In genomic region chr1:112444269-112444668, GRCh38 we compare ENCODE assay signal across 18 cellular contexts. TPM values are rescaled to one million over a fixed set of nuclear protein-coding genes. Genes with fewer than 3 reads are reported as not detected.
A peak's percentile ranks its signal among the peaks of the same experiment; 100 is the strongest.
DNase-seq lines count a peak whose midpoint lies in the region; ATAC-seq, FAIRE-seq and TF ChIP-seq lines count a peak whose summit lies in the region.
"Had no signal": no experiment of that assay in that cellular context is flagged by ENCODE, and none has a peak within 500 bp of the region (broad histone marks: within the 10 kb centered on the region; RNA-seq: fewer than 3 reads in every experiment).

No MANE protein-coding gene starts in this region.

- H3K4me2 ChIP-seq in mammary epithelial cell (ENCODE audit: insufficient read depth, low read depth, low read length) (no peak overlapping the region), HepG2 (ENCODE audit: low read depth, low read length) (no peak overlapping the region)
- H3K4me2 ChIP-seq: A549 had no signal

- H3K9ac ChIP-seq in mammary epithelial cell (ENCODE audit: insufficient read depth, low read length) (no peak overlapping the region), HepG2 (ENCODE audit: insufficient read depth, low read depth, low read length) (no peak overlapping the region)

- DNase-seq in A172 (ENCODE audit: low spot score) (peak; percentile 40), HTR-8/SVneo (ENCODE audit: insufficient read length, low spot score) (peak; percentile 10), mammary epithelial cell (peak; percentile 52), iris pigment epithelial cell (ENCODE audit: low read depth) (peak; percentile 79), HepG2 (ENCODE audit: low spot score) (no peak), right atrium auricular region (ENCODE audit: low spot score) (no peak)
- DNase-seq: activated CD4-positive, CD25-positive, alpha-beta regulatory T cell treated with anti-CD3 and anti-CD28 coated beads, Interleukin-2, amount 50 U/mL, for 72 hours; activated naive CD4-positive, alpha-beta T cell treated with anti-CD3 and anti-CD28 coated beads, Interleukin-2, amount 50 U/mL, for 16 hours; effector memory CD8-positive, alpha-beta T cell; naive B cell; NCI-H774; psoas muscle; stimulated activated CD4-positive, alpha-beta T cell treated with anti-CD3 and anti-CD28 coated beads, Interleukin-2, amount 100 ng/mL, for 24 hours had no signal

- dilution Hi-C loops in mammary epithelial cell (cut with HindIII; ENCODE audit: low sequenced_read_pairs) = no loop called here

- H3K4me3 ChIP-seq in mammary epithelial cell (replicated peaks in 1 of 3; ENCODE audit: insufficient read depth in 1 of 3, low read depth in 2 of 3, low read length in 3 of 3) (no peak overlapping the region), HepG2 (replicated peaks in 1 of 3; ENCODE audit: insufficient read depth in 1 of 3, low read depth in 2 of 3, low read length in 3 of 3) (no peak overlapping the region), right atrium auricular region (no peak overlapping the region)
- H3K4me3 ChIP-seq: A549, cardiac muscle cell, psoas muscle had no signal

- CTCF ChIA-PET in mammary epithelial cell (lab: Charles Lee; ENCODE audit: low non-redundant PET) = no interaction called here
- CTCF ChIA-PET in HepG2 (lab: Yijun Ruan, JAX; ENCODE audit: low intra/inter-chr PET ratio, low total read pairs) = no interaction called here

- TF ChIP-seq EP300 in HepG2 (IDR thresholded peaks at IDR 0.05; ENCODE audit: low read depth in 2 of 2, low read length in 2 of 2) = no peak
- no peak for TF ChIP-seq EP300 in HepG2 (CRISPR knock-in tag; IDR thresholded peaks at IDR 0.05; ENCODE audit: borderline replicate concordance)

- no peak for TF ChIP-seq CTCF in mammary epithelial cell (conservative IDR thresholded peaks at IDR 0.05 in 1 of 2, IDR thresholded peaks at IDR 0.05 in 1 of 2; ENCODE audit: extremely low read depth in 1 of 2, insufficient read depth in 1 of 2, low read depth in 1 of 2, low read length in 2 of 2)
- no peak for TF ChIP-seq CTCF in HepG2 (CRISPR knock-in tag; IDR thresholded peaks at IDR 0.05)
- TF ChIP-seq CTCF in right atrium auricular region (IDR thresholded peaks at IDR 0.05) = no peak

- H3K36me3 ChIP-seq in mammary epithelial cell (ENCODE audit: insufficient read depth, low read length) (peaks cover 3% of the 10 kb centered on the region), HepG2 (replicated peaks in 1 of 2; ENCODE audit: control insufficient read depth in 1 of 2, insufficient read depth in 2 of 2, low read length in 2 of 2) (peaks cover 1 to 5% of the 10 kb centered on the region in 2 experiments; a peak in 1 of 5 replicates), right atrium auricular region (peaks cover 8% of the 10 kb centered on the region)
- H3K36me3 ChIP-seq: cardiac muscle cell had no signal

- no peak for ATAC-seq in HepG2
- ATAC-seq in HG03565 (IDR thresholded peaks at IDR 0.05; ENCODE audit: unreplicated experiment) = no peak
- no peak for ATAC-seq in GM18907 (IDR thresholded peaks at IDR 0.05; ENCODE audit: unreplicated experiment)
- ATAC-seq: A549; effector memory CD8-positive, alpha-beta T cell; psoas muscle had no signal

- H3K27me3 ChIP-seq in mammary epithelial cell (ENCODE audit: insufficient read depth, low read length) (no peaks in the 10 kb centered on the region), HepG2 (ENCODE audit: control insufficient read depth in 1 of 2, insufficient read depth in 2 of 2, low read length in 2 of 2) (no peaks in the 10 kb centered on the region), right atrium auricular region (no peaks in the 10 kb centered on the region)
- H3K27me3 ChIP-seq: cardiac muscle cell had no signal

- 39% methylated on average over 1 of the region's 1 CpG for WGBS in mammary epithelial cell (ENCODE audit: low coverage, missing lambda C conversion rate)
- WGBS in HepG2 (ENCODE audit: low lambda C conversion rate) = 100% methylated on average over 1 of the region's 1 CpG

- no peak for FAIRE-seq in HTR-8/SVneo (lab: Jason Lieb, UNC)
- no peak for FAIRE-seq in HepG2 (lab: Jason Lieb, UNC)
- FAIRE-seq: A549, GM18507 had no signal

- BruUV-seq in mammary epithelial cell (replicated peaks; lab: Mats Ljungman, UMichigan) (no TSS peak), HepG2 (replicated peaks; lab: Mats Ljungman, UMichigan) (no TSS peak)

- no peak for TF ChIP-seq POLR2A in HepG2 (IDR thresholded peaks at IDR 0.05; ENCODE audit: insufficient read depth in 1 of 2, low read depth in 2 of 2, low read length in 2 of 2)

- no peaks in the 10 kb centered on the region for H3K4me1 ChIP-seq in mammary epithelial cell (ENCODE audit: insufficient read depth, low read length)
- no peaks in the 10 kb centered on the region for H3K4me1 ChIP-seq in HepG2 (ENCODE audit: insufficient read depth, low read length)
- H3K4me1 ChIP-seq in right atrium auricular region = peaks cover 0 to 8% of the 10 kb centered on the region in 2 donors
- H3K4me1 ChIP-seq: psoas muscle had no signal

- H4K20me1 ChIP-seq in mammary epithelial cell (ENCODE audit: insufficient read depth, low read length) (no peaks in the 10 kb centered on the region), HepG2 (ENCODE audit: insufficient read depth, low read length) (no peaks in the 10 kb centered on the region)

- intact Hi-C loops in mammary epithelial cell (cut with micrococcal nuclease) (no loop called here), HepG2 (cut with micrococcal nuclease; ENCODE audit: unreplicated experiment) (no loop called here)

- TF ChIP-seq RAD21 in HepG2 (CRISPR knock-in tag; IDR thresholded peaks at IDR 0.05) = no peak

- no peak overlapping the region for H3K27ac ChIP-seq in mammary epithelial cell (ENCODE audit: insufficient read depth, low read depth, low read length)
- no peak overlapping the region for H3K27ac ChIP-seq in HepG2 (ENCODE audit: extremely low read length, insufficient read depth, low read length)
- peak overlapping the region in 1 of 2 donors; percentile 3 for H3K27ac ChIP-seq in right atrium auricular region
- H3K27ac ChIP-seq: A549, cardiac muscle cell, psoas muscle had no signal

- H2AFZ ChIP-seq in mammary epithelial cell (ENCODE audit: low read depth, low read length) (no peak overlapping the region), HepG2 (ENCODE audit: low read length) (no peak overlapping the region)

- POLR2A ChIA-PET in HepG2 (lab: Yijun Ruan, JAX) = no interaction called here

- H3K79me2 ChIP-seq in mammary epithelial cell (ENCODE audit: insufficient read depth, low read length) (peaks cover 23% of the 10 kb centered on the region), HepG2 (ENCODE audit: insufficient read depth, low read length) (no peaks in the 10 kb centered on the region)

- H3K9me3 ChIP-seq in mammary epithelial cell (replicated peaks; ENCODE audit: insufficient read depth, low read length) (no peaks in the 10 kb centered on the region), HepG2 (ENCODE audit: low read length) (no peaks in the 10 kb centered on the region), right atrium auricular region (no peaks in the 10 kb centered on the region)
- H3K9me3 ChIP-seq: A549, psoas muscle had no signal

- in situ Hi-C loops in mammary epithelial cell (cut with MboI; ENCODE audit: low sequenced_read_pairs in 2 of 2) = no loop called here
- in situ Hi-C loops in HepG2 (cut with HindIII; ENCODE audit: extremely low pct_ligation_motif_present, low pct_unique_long_range_greater_than_20kb) = no loop called here

TF ChIP-seq in HepG2, 621 proteins besides CTCF, POLR2A, EP300 and RAD21 (continues in another document):
- TF ChIP-seq CREB1 (IDR thresholded peaks at IDR 0.05) = no peak
- no peak for TF ChIP-seq CREB1 (CRISPR knock-in tag; IDR thresholded peaks at IDR 0.05)
- TF ChIP-seq EEA1 (CRISPR knock-in tag; IDR thresholded peaks at IDR 0.05; ENCODE audit: borderline replicate concordance) = no peak
- TF ChIP-seq IRF2 (CRISPR knock-in tag; IDR thresholded peaks at IDR 0.05) = no peak

RNA-seq across cellular contexts. Expression of gene CTTNBP2NL, which starts 48.3 kb away (rescaled TPM):
- total RNA-seq in A172 (2014; rRNA removed; shearing (Covaris generic)) = 9.4 and 11.2 TPM in 2 replicates
- total RNA-seq in mammary epithelial cell (10 to 100 TPM; 19.3 to 45.5 TPM), HepG2 (2016; rRNA removed; fragmentation: Illumina TruSeq; extraction: Trizol) (4.1 and 6.1 TPM in 2 replicates), right atrium auricular region (10 to 100 TPM; 10.2 to 13.4 TPM)
- polyA plus RNA-seq in mammary epithelial cell (9.0 TPM), HepG2 (2011; rRNA removed) (2.1 and 3.0 TPM in 2 replicates)
- polyA minus RNA-seq in mammary epithelial cell = 10.5 TPM
- 0.79 and 1.0 TPM in 2 replicates for total RNA-seq in HepG2 (2016; cell fraction: cytosol; rRNA removed; fragmentation: Illumina TruSeq; extraction: Trizol; ENCODE audit: low read depth)
- total RNA-seq in HepG2 (2016; cell fraction: insoluble cytoplasmic fraction; rRNA removed; fragmentation: Illumina TruSeq; extraction: Trizol) = 3.9 and 7.0 TPM in 2 replicates
- 2.7 and 3.0 TPM in 2 replicates for total RNA-seq in HepG2 (2016; cell fraction: membrane; rRNA removed; fragmentation: Illumina TruSeq; extraction: Trizol)
- total RNA-seq in HepG2 (2016; cell fraction: nucleus; rRNA removed; fragmentation: Illumina TruSeq; extraction: Trizol) = 3.4 and 3.8 TPM in 2 replicates
- 1.1 and 2.2 TPM in 2 replicates for polyA plus RNA-seq in HepG2 (2011; cell fraction: cytosol; rRNA removed)
- 3.2 and 3.8 TPM in 2 replicates for polyA plus RNA-seq in HepG2 (2011; cell fraction: nucleus; rRNA removed)
- 3.3 and 3.8 TPM in 2 replicates for polyA plus RNA-seq in HepG2 (2012)
- 0.33 and 0.38 TPM in 2 replicates for polyA plus RNA-seq in HepG2 (2016; cell fraction: cytosol; fragmentation: Illumina TruSeq; extraction: Trizol; ENCODE audit: low read depth)
- 4.1 and 4.2 TPM in 2 replicates for polyA plus RNA-seq in HepG2 (2016; cell fraction: insoluble cytoplasmic fraction; fragmentation: Illumina TruSeq; extraction: Trizol; ENCODE audit: low read depth)
- 0.71 and 0.99 TPM in 2 replicates for polyA plus RNA-seq in HepG2 (2016; cell fraction: membrane; fragmentation: Illumina TruSeq; extraction: Trizol; ENCODE audit: low read depth)
- 2.9 and 4.9 TPM in 2 replicates for polyA plus RNA-seq in HepG2 (2016; cell fraction: nucleus; fragmentation: Illumina TruSeq; extraction: Trizol; ENCODE audit: insufficient read depth, low read depth)
- polyA minus RNA-seq in HepG2 (2011; rRNA and poly(A)+ RNA removed; ENCODE audit: low replicate concordance) = 6.0 and 23.5 TPM in 2 replicates
- 2.5 and 3.6 TPM in 2 replicates for polyA minus RNA-seq in HepG2 (2011; cell fraction: cytosol; rRNA and poly(A)+ RNA removed)
- polyA minus RNA-seq in HepG2 (2011; cell fraction: nucleus; rRNA and poly(A)+ RNA removed) = 17.0 and 19.6 TPM in 2 replicates

Comparison
In these comparisons a context has a peak if more than half of its experiments do, and no peak if none do; other contexts are left out.
1. DNase-seq: peak in A172 (single experiment), HTR-8/SVneo (single experiment), mammary epithelial cell (single experiment) and iris pigment epithelial cell (single experiment); none in HepG2 (single experiment) and right atrium auricular region (single experiment).